In the genomic region with DNA sequence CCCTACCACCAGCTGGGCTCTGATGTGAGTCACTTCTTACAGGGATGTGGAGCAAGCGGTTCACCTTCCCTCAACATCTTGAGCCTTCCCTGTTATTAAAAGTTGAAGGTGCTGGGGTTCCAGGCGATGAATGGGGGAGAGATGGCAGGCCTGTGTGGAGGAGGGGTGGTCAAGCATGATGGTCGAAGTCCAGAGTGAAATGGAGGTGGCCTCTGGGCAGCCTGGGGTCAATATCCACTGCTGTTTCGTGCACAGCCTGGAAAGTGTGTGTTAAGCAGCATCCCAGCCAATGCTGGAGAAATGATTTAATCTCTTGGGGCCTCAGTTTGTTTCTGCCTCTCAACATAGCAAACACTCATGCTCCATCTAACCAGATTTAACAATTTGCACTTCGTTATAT, we compare ENCODE assay signal across 39 cellular contexts. TPM values are rescaled to one million over a fixed set of nuclear protein-coding genes. Genes with fewer than 3 reads are reported as not detected.
"Had no signal": no experiment of that assay in that cellular context is flagged by ENCODE, and none has a peak within 500 bp of the region (broad histone marks: within the 10 kb centered on the region; RNA-seq: fewer than 3 reads in every experiment).

No MANE protein-coding gene starts in this region.

- H3K36me3 ChIP-seq: ascending aorta, cardiac muscle cell, WERI-Rb-1 had no signal

- H3K27ac ChIP-seq: ascending aorta, cardiac muscle cell, WERI-Rb-1 had no signal

- H3K27me3 Mint-ChIP-seq: brain had no signal

- H3K27me3 ChIP-seq: ascending aorta, cardiac muscle cell had no signal

- H3K4me1 Mint-ChIP-seq: activated CD4-positive, alpha-beta T cell treated with anti-CD3 and anti-CD28 coated beads for 36 hours; activated CD4-positive, alpha-beta T cell treated with anti-CD3 and anti-CD28 coated beads, Interleukin-2, amount 10 ng/mL, durations not matched to agents 7 days and 5 days; activated naive CD4-positive, alpha-beta T cell treated with anti-CD3 and anti-CD28 coated beads, Interleukin-2, amount 10 ng/mL, durations not matched to agents 7 days and 5 days; activated naive CD4-positive, alpha-beta T cell treated with anti-CD3 and anti-CD28 coated beads, Interleukin-2, amount 50 U/mL, for 24 hours; activated naive CD8-positive, alpha-beta T cell treated with anti-CD3 and anti-CD28 coated beads, Interleukin-2, amount 50 U/mL, for 24 hours; central memory CD8-positive, alpha-beta T cell; WTC11 had no signal

- H3K36me3 Mint-ChIP-seq: activated CD8-positive, alpha-beta memory T cell treated with anti-CD3 and anti-CD28 coated beads, Interleukin-2, amount 10 ng/mL, durations not matched to agents 7 days and 5 days; activated naive CD4-positive, alpha-beta T cell treated with anti-CD3 and anti-CD28 coated beads, Interleukin-2, amount 10 ng/mL, durations not matched to agents 7 days and 5 days; activated naive CD4-positive, alpha-beta T cell treated with anti-CD3 and anti-CD28 coated beads, Interleukin-2, amount 50 U/mL, for 24 hours; activated naive CD8-positive, alpha-beta T cell treated with anti-CD3 and anti-CD28 coated beads, Interleukin-2, amount 10 ng/mL, durations not matched to agents 7 days and 5 days; brain; WTC11 had no signal

- H3K4me3 Mint-ChIP-seq: activated CD4-positive, alpha-beta memory T cell treated with anti-CD3 and anti-CD28 coated beads, Interleukin-2, amount 10 ng/mL, durations not matched to agents 7 days and 5 days; activated CD4-positive, alpha-beta T cell treated with anti-CD3 and anti-CD28 coated beads for 36 hours; activated CD4-positive, alpha-beta T cell treated with anti-CD3 and anti-CD28 coated beads, Interleukin-2, amount 10 ng/mL, durations not matched to agents 7 days and 5 days; activated CD8-positive, alpha-beta memory T cell treated with anti-CD3 and anti-CD28 coated beads, Interleukin-2, amount 10 ng/mL, durations not matched to agents 7 days and 5 days; activated CD8-positive, alpha-beta T cell treated with anti-CD3 and anti-CD28 coated beads, Interleukin-2, amount 10 ng/mL, durations not matched to agents 7 days and 5 days; activated naive CD4-positive, alpha-beta T cell treated with anti-CD3 and anti-CD28 coated beads, Interleukin-2, amount 10 ng/mL, durations not matched to agents 7 days and 5 days; activated naive CD4-positive, alpha-beta T cell treated with anti-CD3 and anti-CD28 coated beads, Interleukin-2, amount 50 U/mL, for 24 hours; activated naive CD8-positive, alpha-beta T cell; activated naive CD8-positive, alpha-beta T cell treated with anti-CD3 and anti-CD28 coated beads, Interleukin-2, amount 10 ng/mL, durations not matched to agents 7 days and 5 days; activated naive CD8-positive, alpha-beta T cell treated with anti-CD3 and anti-CD28 coated beads, Interleukin-2, amount 50 U/mL, for 24 hours; activated T-cell treated with anti-CD3 and anti-CD28 coated beads, Interleukin-2, amount 50 U/mL, for 24 hours; brain; central memory CD8-positive, alpha-beta T cell; T-helper 1 cell treated with Interleukin-12 subunit alpha and Interleukin-12 subunit beta and Interleukin-4 antibody, amounts not matched to agents 30 μg/mL and 1 μg/mL, for 36 hours; T-helper 2 cell treated with Interferon-gamma antibody and Interleukin-4, amounts not matched to agents 5 μg/mL and 100 μg/mL, for 36 hours; WTC11 had no signal

- H3K4me1 ChIP-seq: ascending aorta had no signal

- H3K4me3 ChIP-seq: ascending aorta, cardiac muscle cell had no signal

- H3K27ac Mint-ChIP-seq: activated CD4-positive, alpha-beta memory T cell treated with anti-CD3 and anti-CD28 coated beads, Interleukin-2, amount 10 ng/mL, durations not matched to agents 7 days and 5 days; activated CD4-positive, alpha-beta T cell treated with anti-CD3 and anti-CD28 coated beads for 36 hours; activated CD4-positive, alpha-beta T cell treated with anti-CD3 and anti-CD28 coated beads, Interleukin-2, amount 10 ng/mL, durations not matched to agents 7 days and 5 days; activated CD8-positive, alpha-beta memory T cell treated with anti-CD3 and anti-CD28 coated beads, Interleukin-2, amount 10 ng/mL, durations not matched to agents 7 days and 5 days; activated CD8-positive, alpha-beta T cell treated with anti-CD3 and anti-CD28 coated beads, Interleukin-2, amount 10 ng/mL, durations not matched to agents 7 days and 5 days; activated naive CD4-positive, alpha-beta T cell treated with anti-CD3 and anti-CD28 coated beads, Interleukin-2, amount 10 ng/mL, durations not matched to agents 7 days and 5 days; activated naive CD4-positive, alpha-beta T cell treated with anti-CD3 and anti-CD28 coated beads, Interleukin-2, amount 50 U/mL, for 24 hours; activated naive CD8-positive, alpha-beta T cell; activated naive CD8-positive, alpha-beta T cell treated with anti-CD3 and anti-CD28 coated beads, Interleukin-2, amount 10 ng/mL, durations not matched to agents 7 days and 5 days; activated naive CD8-positive, alpha-beta T cell treated with anti-CD3 and anti-CD28 coated beads, Interleukin-2, amount 50 U/mL, for 24 hours; activated T-cell treated with anti-CD3 and anti-CD28 coated beads, Interleukin-2, amount 50 U/mL, for 24 hours; activated T-helper 2 cell treated with anti-CD3 and anti-CD28 coated beads, Interferon-gamma antibody, Interleukin-2, Interleukin-4, amounts not matched to agents 10 μg/mL and 5 μg/mL and 100 μg/mL, durations not matched to agents 14 hours and 24 hours and 36 hours; brain; T-helper 1 cell treated with Interleukin-12 subunit alpha and Interleukin-12 subunit beta and Interleukin-4 antibody, amounts not matched to agents 30 μg/mL and 1 μg/mL, for 36 hours; T-helper 2 cell treated with Interferon-gamma antibody and Interleukin-4, amounts not matched to agents 5 μg/mL and 100 μg/mL, for 36 hours; WTC11 had no signal

- DNase-seq: activated CD4-positive, alpha-beta memory T cell treated with anti-CD3 and anti-CD28 coated beads, Interleukin-2, amount 10 ng/mL, durations not matched to agents 7 days and 5 days; activated CD4-positive, alpha-beta T cell treated with anti-CD3 and anti-CD28 coated beads for 1 hour; activated CD4-positive, alpha-beta T cell treated with anti-CD3 and anti-CD28 coated beads for 36 hours; activated CD4-positive, alpha-beta T cell treated with anti-CD3 and anti-CD28 coated beads for 48 hours; activated CD4-positive, alpha-beta T cell treated with anti-CD3 and anti-CD28 coated beads, Interleukin-2, amount 10 ng/mL, durations not matched to agents 7 days and 5 days; activated CD4-positive, alpha-beta T cell treated with anti-CD3 and anti-CD28 coated beads, Interleukin-2, amount 50 U/mL, for 48 hours; activated CD4-positive, CD25-positive, alpha-beta regulatory T cell; activated CD8-positive, alpha-beta memory T cell treated with anti-CD3 and anti-CD28 coated beads for 24 hours; activated CD8-positive, alpha-beta memory T cell treated with anti-CD3 and anti-CD28 coated beads, Interleukin-2, amount 10 ng/mL, durations not matched to agents 7 days and 5 days; activated CD8-positive, alpha-beta memory T cell treated with anti-CD3 and anti-CD28 coated beads, Interleukin-2, amount 50 U/mL, for 48 hours; activated CD8-positive, alpha-beta T cell treated with anti-CD3 and anti-CD28 coated beads, Interleukin-2, amount 10 ng/mL, durations not matched to agents 7 days and 5 days; activated effector memory CD4-positive, alpha-beta T cell treated with Interleukin-2 at 50 U/mL for 16 hours; activated gamma-delta T cell; activated naive CD4-positive, alpha-beta T cell treated with anti-CD3 and anti-CD28 coated beads, Interleukin-2, amount 10 ng/mL, durations not matched to agents 7 days and 5 days; activated naive CD4-positive, alpha-beta T cell treated with Interleukin-2 at 50 U/mL for 16 hours; activated naive CD8-positive, alpha-beta T cell treated with anti-CD3 and anti-CD28 coated beads, Interleukin-2, amount 10 ng/mL, durations not matched to agents 7 days and 5 days; activated naive CD8-positive, alpha-beta T cell treated with anti-CD3 and anti-CD28 coated beads, Interleukin-2, amount 50 U/mL, for 24 hours; activated T-cell treated with anti-CD3 and anti-CD28 coated beads, Interleukin-2, amount 50 U/mL, for 24 hours; activated T-cell treated with anti-CD3 and anti-CD28 coated beads, Interleukin-2, amount 50 U/mL, for 48 hours; amygdala; anterior cingulate cortex; caudate nucleus; cerebellar nuclear complex; T-helper 1 cell; T-helper 2 cell; T-helper 9 cell; WERI-Rb-1 had no signal

- H3K9me3 ChIP-seq: ascending aorta had no signal

- H3K9me3 Mint-ChIP-seq: activated CD4-positive, alpha-beta memory T cell treated with anti-CD3 and anti-CD28 coated beads, Interleukin-2, amount 10 ng/mL, durations not matched to agents 7 days and 5 days; activated CD4-positive, alpha-beta T cell treated with anti-CD3 and anti-CD28 coated beads, Interleukin-2, amount 10 ng/mL, durations not matched to agents 7 days and 5 days; activated naive CD4-positive, alpha-beta T cell treated with anti-CD3 and anti-CD28 coated beads, Interleukin-2, amount 10 ng/mL, durations not matched to agents 7 days and 5 days; activated naive CD4-positive, alpha-beta T cell treated with anti-CD3 and anti-CD28 coated beads, Interleukin-2, amount 50 U/mL, for 24 hours; activated naive CD8-positive, alpha-beta T cell treated with anti-CD3 and anti-CD28 coated beads, Interleukin-2, amount 50 U/mL, for 24 hours; activated T-cell treated with anti-CD3 and anti-CD28 coated beads, Interleukin-2, amount 50 U/mL, for 24 hours; activated T-helper 2 cell treated with anti-CD3 and anti-CD28 coated beads, Interferon-gamma antibody, Interleukin-2, Interleukin-4, amounts not matched to agents 10 μg/mL and 5 μg/mL and 100 μg/mL, durations not matched to agents 14 hours and 24 hours and 36 hours; brain; central memory CD8-positive, alpha-beta T cell; T-helper 1 cell treated with Interleukin-12 subunit alpha and Interleukin-12 subunit beta and Interleukin-4 antibody, amounts not matched to agents 30 μg/mL and 1 μg/mL, for 36 hours; T-helper 2 cell treated with Interferon-gamma antibody and Interleukin-4, amounts not matched to agents 5 μg/mL and 100 μg/mL, for 36 hours had no signal

- ATAC-seq: activated CD4-positive, alpha-beta T cell treated with anti-CD3 and anti-CD28 coated beads for 36 hours; activated CD4-positive, CD25-positive, alpha-beta regulatory T cell treated with anti-CD3 and anti-CD28 coated beads, Interleukin-2, amount 50 U/mL, for 24 hours; activated CD8-positive, alpha-beta memory T cell treated with anti-CD3 and anti-CD28 coated beads, Interleukin-2, amount 10 ng/mL, durations not matched to agents 7 days and 5 days; activated CD8-positive, alpha-beta T cell treated with anti-CD3 and anti-CD28 coated beads, Interleukin-2, amount 10 ng/mL, durations not matched to agents 7 days and 5 days; activated naive CD8-positive, alpha-beta T cell treated with anti-CD3 and anti-CD28 coated beads, Interleukin-2, amount 50 U/mL, for 24 hours; WTC11 had no signal

RNA-seq across cellular contexts. Expression of gene DMBT1, which starts 33.7 kb away (rescaled TPM):
- total RNA-seq: activated CD4-positive, alpha-beta T cell treated with anti-CD3 and anti-CD28 coated beads for 36 hours; activated CD4-positive, alpha-beta T cell treated with anti-CD3 and anti-CD28 coated beads, Interleukin-2, amount 10 ng/mL, durations not matched to agents 7 days and 5 days; activated CD8-positive, alpha-beta memory T cell treated with anti-CD3 and anti-CD28 coated beads, Interleukin-2, amount 10 ng/mL, durations not matched to agents 7 days and 5 days; activated CD8-positive, alpha-beta T cell treated with anti-CD3 and anti-CD28 coated beads, Interleukin-2, amount 10 ng/mL, durations not matched to agents 7 days and 5 days; activated naive CD8-positive, alpha-beta T cell treated with anti-CD3 and anti-CD28 coated beads, Interleukin-2, amount 10 ng/mL, durations not matched to agents 7 days and 5 days; activated T-helper 2 cell treated with anti-CD3 and anti-CD28 coated beads, Interferon-gamma antibody, Interleukin-2, Interleukin-4, amounts not matched to agents 10 μg/mL and 5 μg/mL and 100 μg/mL, durations not matched to agents 14 hours and 24 hours and 36 hours; ascending aorta; bronchial epithelial cell; cardiac muscle cell had no signal
- polyA plus RNA-seq: cardiac muscle cell had no signal
